In the genomic region with DNA sequence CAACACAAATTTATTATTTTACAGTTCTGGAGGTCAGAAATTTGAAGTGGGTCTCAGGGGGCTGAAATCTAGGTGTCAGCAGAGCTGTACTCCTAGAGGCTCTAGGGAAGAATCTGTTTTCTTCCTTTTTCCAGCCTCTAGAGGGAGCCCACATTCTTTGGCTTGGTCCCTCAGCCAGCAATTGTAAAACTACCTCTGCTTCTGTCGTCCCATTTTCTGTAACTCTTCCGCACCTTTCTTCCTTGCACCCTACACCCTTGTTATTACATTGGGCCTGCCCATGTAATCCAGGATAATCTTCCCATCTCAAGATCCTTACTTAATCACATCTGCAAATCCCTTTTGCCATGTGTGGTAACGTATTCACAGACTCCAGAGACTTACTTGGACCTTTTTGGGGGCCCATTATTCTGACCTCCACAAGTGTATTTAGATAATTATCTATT, we compare ENCODE assay signal across 1 cellular context.
TF ChIP-seq lines count a peak whose summit lies in the region.

No MANE protein-coding gene starts in this region.

TF ChIP-seq in HEK293, 187 proteins besides CTCF, POLR2A, EP300 and RAD21 (continued from another document):
- TF ChIP-seq, protein P1, sequence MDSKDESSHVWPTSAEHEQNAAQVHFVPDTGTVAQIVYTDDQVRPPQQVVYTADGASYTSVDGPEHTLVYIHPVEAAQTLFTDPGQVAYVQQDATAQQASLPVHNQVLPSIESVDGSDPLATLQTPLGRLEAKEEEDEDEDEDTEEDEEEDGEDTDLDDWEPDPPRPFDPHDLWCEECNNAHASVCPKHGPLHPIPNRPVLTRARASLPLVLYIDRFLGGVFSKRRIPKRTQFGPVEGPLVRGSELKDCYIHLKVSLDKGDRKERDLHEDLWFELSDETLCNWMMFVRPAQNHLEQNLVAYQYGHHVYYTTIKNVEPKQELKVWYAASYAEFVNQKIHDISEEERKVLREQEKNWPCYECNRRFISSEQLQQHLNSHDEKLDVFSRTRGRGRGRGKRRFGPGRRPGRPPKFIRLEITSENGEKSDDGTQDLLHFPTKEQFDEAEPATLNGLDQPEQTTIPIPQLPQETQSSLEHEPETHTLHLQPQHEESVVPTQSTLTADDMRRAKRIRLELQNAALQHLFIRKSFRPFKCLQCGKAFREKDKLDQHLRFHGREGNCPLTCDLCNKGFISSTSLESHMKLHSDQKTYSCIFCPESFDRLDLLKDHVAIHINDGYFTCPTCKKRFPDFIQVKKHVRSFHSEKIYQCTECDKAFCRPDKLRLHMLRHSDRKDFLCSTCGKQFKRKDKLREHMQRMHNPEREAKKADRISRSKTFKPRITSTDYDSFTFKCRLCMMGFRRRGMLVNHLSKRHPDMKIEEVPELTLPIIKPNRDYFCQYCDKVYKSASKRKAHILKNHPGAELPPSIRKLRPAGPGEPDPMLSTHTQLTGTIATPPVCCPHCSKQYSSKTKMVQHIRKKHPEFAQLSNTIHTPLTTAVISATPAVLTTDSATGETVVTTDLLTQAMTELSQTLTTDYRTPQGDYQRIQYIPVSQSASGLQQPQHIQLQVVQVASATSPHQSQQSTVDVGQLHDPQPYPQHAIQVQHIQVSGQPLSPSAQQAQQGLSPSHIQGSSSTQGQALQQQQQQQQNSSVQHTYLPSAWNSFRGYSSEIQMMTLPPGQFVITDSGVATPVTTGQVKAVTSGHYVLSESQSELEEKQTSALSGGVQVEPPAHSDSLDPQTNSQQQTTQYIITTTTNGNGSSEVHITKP (tag by site-specific recombination; IDR thresholded peaks at IDR 0.05): peak; percentile 75
- no peak for TF ChIP-seq ZNF404 (tag by site-specific recombination; IDR thresholded peaks at IDR 0.05)
- TF ChIP-seq ZBTB17 (tag by site-specific recombination; IDR thresholded peaks at IDR 0.05): peak; percentile 31; the same call in 1 of the 2 replicates
- peak; percentile 70 for TF ChIP-seq ZNF76 (tag by site-specific recombination; IDR thresholded peaks at IDR 0.05; ENCODE audit: borderline replicate concordance, low read depth)
- peak; percentile 95 for TF ChIP-seq ZNF654 (tag by site-specific recombination; IDR thresholded peaks at IDR 0.05; ENCODE audit: low read depth)
- no peak for TF ChIP-seq ZNF530 (tag by site-specific recombination; IDR thresholded peaks at IDR 0.05; ENCODE audit: low read depth)
- TF ChIP-seq SP7 (tag by site-specific recombination; IDR thresholded peaks at IDR 0.05): peak; percentile 23; the same call in 1 of the 2 replicates
- TF ChIP-seq SCRT2 (tag by site-specific recombination; IDR thresholded peaks at IDR 0.05): peak; percentile 23; the same call in 1 of the 2 replicates
- no peak for TF ChIP-seq GLIS1 (tag by site-specific recombination; IDR thresholded peaks at IDR 0.05)
- TF ChIP-seq, protein P2, sequence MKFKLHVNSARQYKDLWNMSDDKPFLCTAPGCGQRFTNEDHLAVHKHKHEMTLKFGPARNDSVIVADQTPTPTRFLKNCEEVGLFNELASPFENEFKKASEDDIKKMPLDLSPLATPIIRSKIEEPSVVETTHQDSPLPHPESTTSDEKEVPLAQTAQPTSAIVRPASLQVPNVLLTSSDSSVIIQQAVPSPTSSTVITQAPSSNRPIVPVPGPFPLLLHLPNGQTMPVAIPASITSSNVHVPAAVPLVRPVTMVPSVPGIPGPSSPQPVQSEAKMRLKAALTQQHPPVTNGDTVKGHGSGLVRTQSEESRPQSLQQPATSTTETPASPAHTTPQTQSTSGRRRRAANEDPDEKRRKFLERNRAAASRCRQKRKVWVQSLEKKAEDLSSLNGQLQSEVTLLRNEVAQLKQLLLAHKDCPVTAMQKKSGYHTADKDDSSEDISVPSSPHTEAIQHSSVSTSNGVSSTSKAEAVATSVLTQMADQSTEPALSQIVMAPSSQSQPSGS (tag by site-specific recombination; IDR thresholded peaks at IDR 0.05; ENCODE audit: low read depth): no peak
- TF ChIP-seq WT1 (tag by site-specific recombination; IDR thresholded peaks at IDR 0.05): no peak
- peak; percentile 79 for TF ChIP-seq ZNF366 (tag by site-specific recombination; conservative IDR thresholded peaks at IDR 0.05)
- no peak for TF ChIP-seq ZNF112 (tag by site-specific recombination; IDR thresholded peaks at IDR 0.05)
- peak; percentile 71 for TF ChIP-seq ZNF2 (tag by site-specific recombination; IDR thresholded peaks at IDR 0.05)
- TF ChIP-seq OSR2 (tag by site-specific recombination; IDR thresholded peaks at IDR 0.05): no peak
- TF ChIP-seq ZNF169 (tag by site-specific recombination; IDR thresholded peaks at IDR 0.05): no peak
- 0 out of 2 replicates have a peak, but pooled peaks have one; percentile 36 for TF ChIP-seq ZNF660 (tag by site-specific recombination; IDR thresholded peaks at IDR 0.05)
- no peak for TF ChIP-seq HOXA7 (CRISPR knock-in tag; IDR thresholded peaks at IDR 0.05; ENCODE audit: borderline replicate concordance)
